1 cellular context compared by ENCODE assay signal in the genomic region with DNA sequence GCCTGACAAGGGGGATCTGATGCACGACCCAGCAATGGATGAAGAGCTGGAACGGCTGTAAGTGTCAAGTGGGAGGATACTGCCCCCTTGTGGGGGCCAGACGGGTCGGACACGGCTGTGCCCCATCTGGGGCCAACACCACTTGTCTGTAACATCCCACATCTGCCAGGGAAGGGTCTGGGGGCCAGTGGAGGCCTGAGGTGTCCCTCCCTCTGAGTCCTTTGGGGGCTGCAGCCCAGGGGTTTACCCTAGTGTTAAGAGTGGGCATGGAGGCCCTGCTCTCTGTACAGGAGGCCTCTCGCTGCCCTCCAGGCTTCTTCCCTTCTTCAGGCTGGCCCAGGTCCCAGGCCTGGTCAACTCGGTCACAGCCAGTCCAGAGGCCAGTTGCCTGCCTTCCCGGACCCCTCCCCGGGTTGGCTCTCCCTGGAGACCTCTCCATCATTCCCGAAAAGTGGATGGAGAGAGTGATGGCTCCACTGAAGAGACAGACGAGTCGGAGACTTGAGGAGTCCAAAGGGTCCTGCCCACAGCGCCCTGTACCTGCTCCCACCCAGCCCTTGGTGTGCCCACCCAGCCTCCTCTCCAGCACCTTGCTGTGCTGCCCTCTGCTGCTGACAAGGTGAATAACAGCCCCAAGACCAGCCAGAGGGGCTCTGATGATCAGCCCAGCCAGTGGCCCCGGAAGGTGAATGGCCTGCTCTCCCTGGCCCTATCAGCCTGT.
TF ChIP-seq lines count a peak whose summit lies in the region.

No MANE protein-coding gene starts in this region.

TF ChIP-seq in HepG2, 621 proteins besides CTCF, POLR2A, EP300 and RAD21 (continued from another document and continues in another):
- TF ChIP-seq, protein P1, sequence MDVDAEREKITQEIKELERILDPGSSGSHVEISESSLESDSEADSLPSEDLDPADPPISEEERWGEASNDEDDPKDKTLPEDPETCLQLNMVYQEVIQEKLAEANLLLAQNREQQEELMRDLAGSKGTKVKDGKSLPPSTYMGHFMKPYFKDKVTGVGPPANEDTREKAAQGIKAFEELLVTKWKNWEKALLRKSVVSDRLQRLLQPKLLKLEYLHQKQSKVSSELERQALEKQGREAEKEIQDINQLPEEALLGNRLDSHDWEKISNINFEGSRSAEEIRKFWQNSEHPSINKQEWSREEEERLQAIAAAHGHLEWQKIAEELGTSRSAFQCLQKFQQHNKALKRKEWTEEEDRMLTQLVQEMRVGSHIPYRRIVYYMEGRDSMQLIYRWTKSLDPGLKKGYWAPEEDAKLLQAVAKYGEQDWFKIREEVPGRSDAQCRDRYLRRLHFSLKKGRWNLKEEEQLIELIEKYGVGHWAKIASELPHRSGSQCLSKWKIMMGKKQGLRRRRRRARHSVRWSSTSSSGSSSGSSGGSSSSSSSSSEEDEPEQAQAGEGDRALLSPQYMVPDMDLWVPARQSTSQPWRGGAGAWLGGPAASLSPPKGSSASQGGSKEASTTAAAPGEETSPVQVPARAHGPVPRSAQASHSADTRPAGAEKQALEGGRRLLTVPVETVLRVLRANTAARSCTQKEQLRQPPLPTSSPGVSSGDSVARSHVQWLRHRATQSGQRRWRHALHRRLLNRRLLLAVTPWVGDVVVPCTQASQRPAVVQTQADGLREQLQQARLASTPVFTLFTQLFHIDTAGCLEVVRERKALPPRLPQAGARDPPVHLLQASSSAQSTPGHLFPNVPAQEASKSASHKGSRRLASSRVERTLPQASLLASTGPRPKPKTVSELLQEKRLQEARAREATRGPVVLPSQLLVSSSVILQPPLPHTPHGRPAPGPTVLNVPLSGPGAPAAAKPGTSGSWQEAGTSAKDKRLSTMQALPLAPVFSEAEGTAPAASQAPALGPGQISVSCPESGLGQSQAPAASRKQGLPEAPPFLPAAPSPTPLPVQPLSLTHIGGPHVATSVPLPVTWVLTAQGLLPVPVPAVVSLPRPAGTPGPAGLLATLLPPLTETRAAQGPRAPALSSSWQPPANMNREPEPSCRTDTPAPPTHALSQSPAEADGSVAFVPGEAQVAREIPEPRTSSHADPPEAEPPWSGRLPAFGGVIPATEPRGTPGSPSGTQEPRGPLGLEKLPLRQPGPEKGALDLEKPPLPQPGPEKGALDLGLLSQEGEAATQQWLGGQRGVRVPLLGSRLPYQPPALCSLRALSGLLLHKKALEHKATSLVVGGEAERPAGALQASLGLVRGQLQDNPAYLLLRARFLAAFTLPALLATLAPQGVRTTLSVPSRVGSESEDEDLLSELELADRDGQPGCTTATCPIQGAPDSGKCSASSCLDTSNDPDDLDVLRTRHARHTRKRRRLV (CRISPR knock-in tag; IDR thresholded peaks at IDR 0.05): no peak
- TF ChIP-seq SRSF1 (optimal IDR thresholded peaks at IDR 0.05; ENCODE audit: low read depth, low read length) (peak; percentile 46), ZNF326 (CRISPR knock-in tag; IDR thresholded peaks at IDR 0.05; ENCODE audit: borderline replicate concordance) (0 out of 2 replicates have a peak, but pooled peaks have one; percentile 52), ZNF556 (CRISPR knock-in tag; IDR thresholded peaks at IDR 0.05; ENCODE audit: borderline replicate concordance) (0 out of 2 replicates have a peak, but pooled peaks have one; percentile 17), AGO2 (optimal IDR thresholded peaks at IDR 0.05; ENCODE audit: low read depth, low read length) (peak; percentile 95), ZSCAN30 (CRISPR knock-in tag; IDR thresholded peaks at IDR 0.05) (no peak), ZKSCAN1 (IDR thresholded peaks at IDR 0.05; ENCODE audit: low read length) (no peak), ZNF775 (CRISPR knock-in tag; IDR thresholded peaks at IDR 0.05; ENCODE audit: borderline replicate concordance) (0 out of 2 replicates have a peak, but pooled peaks have one; percentile 10), ZSCAN12 (CRISPR knock-in tag; IDR thresholded peaks at IDR 0.05) (no peak), ZNF335 (CRISPR knock-in tag; IDR thresholded peaks at IDR 0.05) (no peak), NR2C2 (CRISPR knock-in tag; IDR thresholded peaks at IDR 0.05; ENCODE audit: borderline replicate concordance) (0 out of 2 replicates have a peak, but pooled peaks have one; percentile 11), ZBTB1 (CRISPR knock-in tag; IDR thresholded peaks at IDR 0.05; ENCODE audit: borderline replicate concordance) (no peak), SOX5 (CRISPR knock-in tag; IDR thresholded peaks at IDR 0.05; ENCODE audit: borderline replicate concordance) (no peak), ZFY (CRISPR knock-in tag; IDR thresholded peaks at IDR 0.05) (0 out of 2 replicates have a peak, but pooled peaks have one; percentile 13)
- TF ChIP-seq, protein P2, sequence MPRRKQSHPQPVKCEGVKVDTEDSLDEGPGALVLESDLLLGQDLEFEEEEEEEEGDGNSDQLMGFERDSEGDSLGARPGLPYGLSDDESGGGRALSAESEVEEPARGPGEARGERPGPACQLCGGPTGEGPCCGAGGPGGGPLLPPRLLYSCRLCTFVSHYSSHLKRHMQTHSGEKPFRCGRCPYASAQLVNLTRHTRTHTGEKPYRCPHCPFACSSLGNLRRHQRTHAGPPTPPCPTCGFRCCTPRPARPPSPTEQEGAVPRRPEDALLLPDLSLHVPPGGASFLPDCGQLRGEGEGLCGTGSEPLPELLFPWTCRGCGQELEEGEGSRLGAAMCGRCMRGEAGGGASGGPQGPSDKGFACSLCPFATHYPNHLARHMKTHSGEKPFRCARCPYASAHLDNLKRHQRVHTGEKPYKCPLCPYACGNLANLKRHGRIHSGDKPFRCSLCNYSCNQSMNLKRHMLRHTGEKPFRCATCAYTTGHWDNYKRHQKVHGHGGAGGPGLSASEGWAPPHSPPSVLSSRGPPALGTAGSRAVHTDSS (CRISPR knock-in tag; conservative IDR thresholded peaks at IDR 0.05): no peak
- TF ChIP-seq, protein P3, sequence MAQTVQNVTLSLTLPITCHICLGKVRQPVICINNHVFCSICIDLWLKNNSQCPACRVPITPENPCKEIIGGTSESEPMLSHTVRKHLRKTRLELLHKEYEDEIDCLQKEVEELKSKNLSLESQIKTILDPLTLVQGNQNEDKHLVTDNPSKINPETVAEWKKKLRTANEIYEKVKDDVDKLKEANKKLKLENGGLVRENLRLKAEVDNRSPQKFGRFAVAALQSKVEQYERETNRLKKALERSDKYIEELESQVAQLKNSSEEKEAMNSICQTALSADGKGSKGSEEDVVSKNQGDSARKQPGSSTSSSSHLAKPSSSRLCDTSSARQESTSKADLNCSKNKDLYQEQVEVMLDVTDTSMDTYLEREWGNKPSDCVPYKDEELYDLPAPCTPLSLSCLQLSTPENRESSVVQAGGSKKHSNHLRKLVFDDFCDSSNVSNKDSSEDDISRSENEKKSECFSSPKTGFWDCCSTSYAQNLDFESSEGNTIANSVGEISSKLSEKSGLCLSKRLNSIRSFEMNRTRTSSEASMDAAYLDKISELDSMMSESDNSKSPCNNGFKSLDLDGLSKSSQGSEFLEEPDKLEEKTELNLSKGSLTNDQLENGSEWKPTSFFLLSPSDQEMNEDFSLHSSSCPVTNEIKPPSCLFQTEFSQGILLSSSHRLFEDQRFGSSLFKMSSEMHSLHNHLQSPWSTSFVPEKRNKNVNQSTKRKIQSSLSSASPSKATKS (CRISPR knock-in tag; IDR thresholded peaks at IDR 0.05): no peak
- TF ChIP-seq, protein P4, sequence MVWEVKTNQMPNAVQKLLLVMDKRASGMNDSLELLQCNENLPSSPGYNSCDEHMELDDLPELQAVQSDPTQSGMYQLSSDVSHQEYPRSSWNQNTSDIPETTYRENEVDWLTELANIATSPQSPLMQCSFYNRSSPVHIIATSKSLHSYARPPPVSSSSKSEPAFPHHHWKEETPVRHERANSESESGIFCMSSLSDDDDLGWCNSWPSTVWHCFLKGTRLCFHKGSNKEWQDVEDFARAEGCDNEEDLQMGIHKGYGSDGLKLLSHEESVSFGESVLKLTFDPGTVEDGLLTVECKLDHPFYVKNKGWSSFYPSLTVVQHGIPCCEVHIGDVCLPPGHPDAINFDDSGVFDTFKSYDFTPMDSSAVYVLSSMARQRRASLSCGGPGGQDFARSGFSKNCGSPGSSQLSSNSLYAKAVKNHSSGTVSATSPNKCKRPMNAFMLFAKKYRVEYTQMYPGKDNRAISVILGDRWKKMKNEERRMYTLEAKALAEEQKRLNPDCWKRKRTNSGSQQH (CRISPR knock-in tag; IDR thresholded peaks at IDR 0.05; ENCODE audit: low read depth): no peak
- TF ChIP-seq, protein P5, sequence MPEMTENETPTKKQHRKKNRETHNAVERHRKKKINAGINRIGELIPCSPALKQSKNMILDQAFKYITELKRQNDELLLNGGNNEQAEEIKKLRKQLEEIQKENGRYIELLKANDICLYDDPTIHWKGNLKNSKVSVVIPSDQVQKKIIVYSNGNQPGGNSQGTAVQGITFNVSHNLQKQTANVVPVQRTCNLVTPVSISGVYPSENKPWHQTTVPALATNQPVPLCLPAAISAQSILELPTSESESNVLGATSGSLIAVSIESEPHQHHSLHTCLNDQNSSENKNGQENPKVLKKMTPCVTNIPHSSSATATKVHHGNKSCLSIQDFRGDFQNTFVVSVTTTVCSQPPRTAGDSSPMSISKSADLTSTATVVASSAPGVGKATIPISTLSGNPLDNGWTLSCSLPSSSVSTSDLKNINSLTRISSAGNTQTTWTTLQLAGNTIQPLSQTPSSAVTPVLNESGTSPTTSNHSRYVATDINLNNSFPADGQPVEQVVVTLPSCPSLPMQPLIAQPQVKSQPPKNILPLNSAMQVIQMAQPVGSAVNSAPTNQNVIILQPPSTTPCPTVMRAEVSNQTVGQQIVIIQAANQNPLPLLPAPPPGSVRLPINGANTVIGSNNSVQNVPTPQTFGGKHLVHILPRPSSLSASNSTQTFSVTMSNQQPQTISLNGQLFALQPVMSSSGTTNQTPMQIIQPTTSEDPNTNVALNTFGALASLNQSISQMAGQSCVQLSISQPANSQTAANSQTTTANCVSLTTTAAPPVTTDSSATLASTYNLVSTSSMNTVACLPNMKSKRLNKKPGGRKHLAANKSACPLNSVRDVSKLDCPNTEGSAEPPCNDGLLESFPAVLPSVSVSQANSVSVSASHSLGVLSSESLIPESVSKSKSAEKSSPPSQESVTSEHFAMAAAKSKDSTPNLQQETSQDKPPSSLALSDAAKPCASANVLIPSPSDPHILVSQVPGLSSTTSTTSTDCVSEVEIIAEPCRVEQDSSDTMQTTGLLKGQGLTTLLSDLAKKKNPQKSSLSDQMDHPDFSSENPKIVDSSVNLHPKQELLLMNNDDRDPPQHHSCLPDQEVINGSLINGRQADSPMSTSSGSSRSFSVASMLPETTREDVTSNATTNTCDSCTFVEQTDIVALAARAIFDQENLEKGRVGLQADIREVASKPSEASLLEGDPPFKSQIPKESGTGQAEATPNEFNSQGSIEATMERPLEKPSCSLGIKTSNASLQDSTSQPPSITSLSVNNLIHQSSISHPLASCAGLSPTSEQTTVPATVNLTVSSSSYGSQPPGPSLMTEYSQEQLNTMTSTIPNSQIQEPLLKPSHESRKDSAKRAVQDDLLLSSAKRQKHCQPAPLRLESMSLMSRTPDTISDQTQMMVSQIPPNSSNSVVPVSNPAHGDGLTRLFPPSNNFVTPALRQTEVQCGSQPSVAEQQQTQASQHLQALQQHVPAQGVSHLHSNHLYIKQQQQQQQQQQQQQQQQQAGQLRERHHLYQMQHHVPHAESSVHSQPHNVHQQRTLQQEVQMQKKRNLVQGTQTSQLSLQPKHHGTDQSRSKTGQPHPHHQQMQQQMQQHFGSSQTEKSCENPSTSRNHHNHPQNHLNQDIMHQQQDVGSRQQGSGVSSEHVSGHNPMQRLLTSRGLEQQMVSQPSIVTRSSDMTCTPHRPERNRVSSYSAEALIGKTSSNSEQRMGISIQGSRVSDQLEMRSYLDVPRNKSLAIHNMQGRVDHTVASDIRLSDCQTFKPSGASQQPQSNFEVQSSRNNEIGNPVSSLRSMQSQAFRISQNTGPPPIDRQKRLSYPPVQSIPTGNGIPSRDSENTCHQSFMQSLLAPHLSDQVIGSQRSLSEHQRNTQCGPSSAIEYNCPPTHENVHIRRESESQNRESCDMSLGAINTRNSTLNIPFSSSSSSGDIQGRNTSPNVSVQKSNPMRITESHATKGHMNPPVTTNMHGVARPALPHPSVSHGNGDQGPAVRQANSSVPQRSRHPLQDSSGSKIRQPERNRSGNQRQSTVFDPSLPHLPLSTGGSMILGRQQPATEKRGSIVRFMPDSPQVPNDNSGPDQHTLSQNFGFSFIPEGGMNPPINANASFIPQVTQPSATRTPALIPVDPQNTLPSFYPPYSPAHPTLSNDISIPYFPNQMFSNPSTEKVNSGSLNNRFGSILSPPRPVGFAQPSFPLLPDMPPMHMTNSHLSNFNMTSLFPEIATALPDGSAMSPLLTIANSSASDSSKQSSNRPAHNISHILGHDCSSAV (CRISPR knock-in tag; IDR thresholded peaks at IDR 0.05; ENCODE audit: borderline replicate concordance): no peak
- TF ChIP-seq, protein P6, sequence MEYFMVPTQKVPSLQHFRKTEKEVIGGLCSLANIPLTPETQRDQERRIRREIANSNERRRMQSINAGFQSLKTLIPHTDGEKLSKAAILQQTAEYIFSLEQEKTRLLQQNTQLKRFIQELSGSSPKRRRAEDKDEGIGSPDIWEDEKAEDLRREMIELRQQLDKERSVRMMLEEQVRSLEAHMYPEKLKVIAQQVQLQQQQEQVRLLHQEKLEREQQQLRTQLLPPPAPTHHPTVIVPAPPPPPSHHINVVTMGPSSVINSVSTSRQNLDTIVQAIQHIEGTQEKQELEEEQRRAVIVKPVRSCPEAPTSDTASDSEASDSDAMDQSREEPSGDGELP (IDR thresholded peaks at IDR 0.05; ENCODE audit: borderline replicate concordance, low read depth): no peak
- TF ChIP-seq, protein P7, sequence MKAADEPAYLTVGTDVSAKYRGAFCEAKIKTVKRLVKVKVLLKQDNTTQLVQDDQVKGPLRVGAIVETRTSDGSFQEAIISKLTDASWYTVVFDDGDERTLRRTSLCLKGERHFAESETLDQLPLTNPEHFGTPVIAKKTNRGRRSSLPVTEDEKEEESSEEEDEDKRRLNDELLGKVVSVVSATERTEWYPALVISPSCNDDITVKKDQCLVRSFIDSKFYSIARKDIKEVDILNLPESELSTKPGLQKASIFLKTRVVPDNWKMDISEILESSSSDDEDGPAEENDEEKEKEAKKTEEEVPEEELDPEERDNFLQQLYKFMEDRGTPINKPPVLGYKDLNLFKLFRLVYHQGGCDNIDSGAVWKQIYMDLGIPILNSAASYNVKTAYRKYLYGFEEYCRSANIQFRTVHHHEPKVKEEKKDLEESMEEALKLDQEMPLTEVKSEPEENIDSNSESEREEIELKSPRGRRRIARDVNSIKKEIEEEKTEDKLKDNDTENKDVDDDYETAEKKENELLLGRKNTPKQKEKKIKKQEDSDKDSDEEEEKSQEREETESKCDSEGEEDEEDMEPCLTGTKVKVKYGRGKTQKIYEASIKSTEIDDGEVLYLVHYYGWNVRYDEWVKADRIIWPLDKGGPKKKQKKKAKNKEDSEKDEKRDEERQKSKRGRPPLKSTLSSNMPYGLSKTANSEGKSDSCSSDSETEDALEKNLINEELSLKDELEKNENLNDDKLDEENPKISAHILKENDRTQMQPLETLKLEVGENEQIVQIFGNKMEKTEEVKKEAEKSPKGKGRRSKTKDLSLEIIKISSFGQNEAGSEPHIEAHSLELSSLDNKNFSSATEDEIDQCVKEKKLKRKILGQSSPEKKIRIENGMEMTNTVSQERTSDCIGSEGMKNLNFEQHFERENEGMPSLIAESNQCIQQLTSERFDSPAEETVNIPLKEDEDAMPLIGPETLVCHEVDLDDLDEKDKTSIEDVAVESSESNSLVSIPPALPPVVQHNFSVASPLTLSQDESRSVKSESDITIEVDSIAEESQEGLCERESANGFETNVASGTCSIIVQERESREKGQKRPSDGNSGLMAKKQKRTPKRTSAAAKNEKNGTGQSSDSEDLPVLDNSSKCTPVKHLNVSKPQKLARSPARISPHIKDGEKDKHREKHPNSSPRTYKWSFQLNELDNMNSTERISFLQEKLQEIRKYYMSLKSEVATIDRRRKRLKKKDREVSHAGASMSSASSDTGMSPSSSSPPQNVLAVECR (CRISPR knock-in tag; IDR thresholded peaks at IDR 0.05; ENCODE audit: borderline replicate concordance): peak; percentile 22; the same call in 1 of the 2 replicates
